1 cellular context compared by ENCODE assay signal in the genomic region with DNA sequence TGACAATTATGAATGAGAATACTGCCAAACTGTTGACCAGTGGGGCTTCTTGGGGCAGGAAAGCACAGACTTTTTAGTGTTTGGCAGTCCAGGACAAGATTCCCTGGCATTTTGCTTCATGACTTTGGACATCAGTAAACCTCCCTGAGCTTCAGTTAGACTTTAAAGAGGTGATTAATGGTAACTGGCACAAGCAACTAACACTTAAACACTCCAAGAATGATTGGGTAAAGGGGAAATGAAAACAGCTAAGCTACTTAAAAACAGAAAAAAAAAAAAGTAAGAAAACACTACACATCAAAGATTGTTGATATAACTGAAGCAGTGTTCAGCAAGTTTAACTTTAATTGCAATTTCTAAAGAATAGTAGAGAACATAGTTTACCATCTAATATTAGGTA.
TF ChIP-seq lines count a peak whose summit lies in the region.

No MANE protein-coding gene starts in this region.

TF ChIP-seq in GM23338, 12 proteins besides CTCF, POLR2A, EP300 and RAD21 (continued from another document):
- TF ChIP-seq, protein P1, sequence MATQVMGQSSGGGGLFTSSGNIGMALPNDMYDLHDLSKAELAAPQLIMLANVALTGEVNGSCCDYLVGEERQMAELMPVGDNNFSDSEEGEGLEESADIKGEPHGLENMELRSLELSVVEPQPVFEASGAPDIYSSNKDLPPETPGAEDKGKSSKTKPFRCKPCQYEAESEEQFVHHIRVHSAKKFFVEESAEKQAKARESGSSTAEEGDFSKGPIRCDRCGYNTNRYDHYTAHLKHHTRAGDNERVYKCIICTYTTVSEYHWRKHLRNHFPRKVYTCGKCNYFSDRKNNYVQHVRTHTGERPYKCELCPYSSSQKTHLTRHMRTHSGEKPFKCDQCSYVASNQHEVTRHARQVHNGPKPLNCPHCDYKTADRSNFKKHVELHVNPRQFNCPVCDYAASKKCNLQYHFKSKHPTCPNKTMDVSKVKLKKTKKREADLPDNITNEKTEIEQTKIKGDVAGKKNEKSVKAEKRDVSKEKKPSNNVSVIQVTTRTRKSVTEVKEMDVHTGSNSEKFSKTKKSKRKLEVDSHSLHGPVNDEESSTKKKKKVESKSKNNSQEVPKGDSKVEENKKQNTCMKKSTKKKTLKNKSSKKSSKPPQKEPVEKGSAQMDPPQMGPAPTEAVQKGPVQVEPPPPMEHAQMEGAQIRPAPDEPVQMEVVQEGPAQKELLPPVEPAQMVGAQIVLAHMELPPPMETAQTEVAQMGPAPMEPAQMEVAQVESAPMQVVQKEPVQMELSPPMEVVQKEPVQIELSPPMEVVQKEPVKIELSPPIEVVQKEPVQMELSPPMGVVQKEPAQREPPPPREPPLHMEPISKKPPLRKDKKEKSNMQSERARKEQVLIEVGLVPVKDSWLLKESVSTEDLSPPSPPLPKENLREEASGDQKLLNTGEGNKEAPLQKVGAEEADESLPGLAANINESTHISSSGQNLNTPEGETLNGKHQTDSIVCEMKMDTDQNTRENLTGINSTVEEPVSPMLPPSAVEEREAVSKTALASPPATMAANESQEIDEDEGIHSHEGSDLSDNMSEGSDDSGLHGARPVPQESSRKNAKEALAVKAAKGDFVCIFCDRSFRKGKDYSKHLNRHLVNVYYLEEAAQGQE (IDR thresholded peaks at IDR 0.05; ENCODE audit: unreplicated experiment): no peak
- TF ChIP-seq, protein P2, sequence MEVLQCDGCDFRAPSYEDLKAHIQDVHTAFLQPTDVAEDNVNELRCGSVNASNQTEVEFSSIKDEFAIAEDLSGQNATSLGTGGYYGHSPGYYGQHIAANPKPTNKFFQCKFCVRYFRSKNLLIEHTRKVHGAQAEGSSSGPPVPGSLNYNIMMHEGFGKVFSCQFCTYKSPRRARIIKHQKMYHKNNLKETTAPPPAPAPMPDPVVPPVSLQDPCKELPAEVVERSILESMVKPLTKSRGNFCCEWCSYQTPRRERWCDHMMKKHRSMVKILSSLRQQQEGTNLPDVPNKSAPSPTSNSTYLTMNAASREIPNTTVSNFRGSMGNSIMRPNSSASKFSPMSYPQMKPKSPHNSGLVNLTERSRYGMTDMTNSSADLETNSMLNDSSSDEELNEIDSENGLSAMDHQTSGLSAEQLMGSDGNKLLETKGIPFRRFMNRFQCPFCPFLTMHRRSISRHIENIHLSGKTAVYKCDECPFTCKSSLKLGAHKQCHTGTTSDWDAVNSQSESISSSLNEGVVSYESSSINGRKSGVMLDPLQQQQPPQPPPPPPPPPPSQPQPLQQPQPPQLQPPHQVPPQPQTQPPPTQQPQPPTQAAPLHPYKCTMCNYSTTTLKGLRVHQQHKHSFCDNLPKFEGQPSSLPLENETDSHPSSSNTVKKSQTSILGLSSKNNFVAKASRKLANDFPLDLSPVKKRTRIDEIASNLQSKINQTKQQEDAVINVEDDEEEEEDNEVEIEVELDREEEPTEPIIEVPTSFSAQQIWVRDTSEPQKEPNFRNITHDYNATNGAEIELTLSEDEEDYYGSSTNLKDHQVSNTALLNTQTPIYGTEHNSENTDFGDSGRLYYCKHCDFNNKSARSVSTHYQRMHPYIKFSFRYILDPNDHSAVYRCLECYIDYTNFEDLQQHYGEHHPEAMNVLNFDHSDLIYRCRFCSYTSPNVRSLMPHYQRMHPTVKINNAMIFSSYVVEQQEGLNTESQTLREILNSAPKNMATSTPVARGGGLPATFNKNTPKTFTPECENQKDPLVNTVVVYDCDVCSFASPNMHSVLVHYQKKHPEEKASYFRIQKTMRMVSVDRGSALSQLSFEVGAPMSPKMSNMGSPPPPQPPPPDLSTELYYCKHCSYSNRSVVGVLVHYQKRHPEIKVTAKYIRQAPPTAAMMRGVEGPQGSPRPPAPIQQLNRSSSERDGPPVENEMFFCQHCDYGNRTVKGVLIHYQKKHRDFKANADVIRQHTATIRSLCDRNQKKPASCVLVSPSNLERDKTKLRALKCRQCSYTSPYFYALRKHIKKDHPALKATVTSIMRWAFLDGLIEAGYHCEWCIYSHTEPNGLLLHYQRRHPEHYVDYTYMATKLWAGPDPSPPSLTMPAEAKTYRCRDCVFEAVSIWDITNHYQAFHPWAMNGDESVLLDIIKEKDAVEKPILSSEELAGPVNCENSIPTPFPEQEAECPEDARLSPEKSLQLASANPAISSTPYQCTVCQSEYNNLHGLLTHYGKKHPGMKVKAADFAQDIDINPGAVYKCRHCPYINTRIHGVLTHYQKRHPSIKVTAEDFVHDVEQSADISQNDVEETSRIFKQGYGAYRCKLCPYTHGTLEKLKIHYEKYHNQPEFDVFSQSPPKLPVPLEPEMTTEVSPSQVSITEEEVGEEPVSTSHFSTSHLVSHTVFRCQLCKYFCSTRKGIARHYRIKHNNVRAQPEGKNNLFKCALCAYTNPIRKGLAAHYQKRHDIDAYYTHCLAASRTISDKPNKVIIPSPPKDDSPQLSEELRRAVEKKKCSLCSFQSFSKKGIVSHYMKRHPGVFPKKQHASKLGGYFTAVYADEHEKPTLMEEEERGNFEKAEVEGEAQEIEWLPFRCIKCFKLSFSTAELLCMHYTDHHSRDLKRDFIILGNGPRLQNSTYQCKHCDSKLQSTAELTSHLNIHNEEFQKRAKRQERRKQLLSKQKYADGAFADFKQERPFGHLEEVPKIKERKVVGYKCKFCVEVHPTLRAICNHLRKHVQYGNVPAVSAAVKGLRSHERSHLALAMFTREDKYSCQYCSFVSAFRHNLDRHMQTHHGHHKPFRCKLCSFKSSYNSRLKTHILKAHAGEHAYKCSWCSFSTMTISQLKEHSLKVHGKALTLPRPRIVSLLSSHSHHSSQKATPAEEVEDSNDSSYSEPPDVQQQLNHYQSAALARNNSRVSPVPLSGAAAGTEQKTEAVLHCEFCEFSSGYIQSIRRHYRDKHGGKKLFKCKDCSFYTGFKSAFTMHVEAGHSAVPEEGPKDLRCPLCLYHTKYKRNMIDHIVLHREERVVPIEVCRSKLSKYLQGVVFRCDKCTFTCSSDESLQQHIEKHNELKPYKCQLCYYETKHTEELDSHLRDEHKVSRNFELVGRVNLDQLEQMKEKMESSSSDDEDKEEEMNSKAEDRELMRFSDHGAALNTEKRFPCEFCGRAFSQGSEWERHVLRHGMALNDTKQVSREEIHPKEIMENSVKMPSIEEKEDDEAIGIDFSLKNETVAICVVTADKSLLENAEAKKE (CRISPR knock-in tag; IDR thresholded peaks at IDR 0.05): no peak
- TF ChIP-seq STAT1 (IDR thresholded peaks at IDR 0.05; ENCODE audit: unreplicated experiment): no peak
- TF ChIP-seq, protein P3, sequence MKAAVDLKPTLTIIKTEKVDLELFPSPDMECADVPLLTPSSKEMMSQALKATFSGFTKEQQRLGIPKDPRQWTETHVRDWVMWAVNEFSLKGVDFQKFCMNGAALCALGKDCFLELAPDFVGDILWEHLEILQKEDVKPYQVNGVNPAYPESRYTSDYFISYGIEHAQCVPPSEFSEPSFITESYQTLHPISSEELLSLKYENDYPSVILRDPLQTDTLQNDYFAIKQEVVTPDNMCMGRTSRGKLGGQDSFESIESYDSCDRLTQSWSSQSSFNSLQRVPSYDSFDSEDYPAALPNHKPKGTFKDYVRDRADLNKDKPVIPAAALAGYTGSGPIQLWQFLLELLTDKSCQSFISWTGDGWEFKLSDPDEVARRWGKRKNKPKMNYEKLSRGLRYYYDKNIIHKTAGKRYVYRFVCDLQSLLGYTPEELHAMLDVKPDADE (IDR thresholded peaks at IDR 0.05): no peak
- no peak for TF ChIP-seq EZH2phosphoT487 (IDR thresholded peaks at IDR 0.05; ENCODE audit: unreplicated experiment)
- TF ChIP-seq ZNF331 (CRISPR knock-in tag; IDR thresholded peaks at IDR 0.05; ENCODE audit: low read depth): no peak
- no peak for TF ChIP-seq POLR2AphosphoS5 (IDR thresholded peaks at IDR 0.05; ENCODE audit: low read depth)
- TF ChIP-seq EZH2 (IDR thresholded peaks at IDR 0.05; ENCODE audit: low read depth, unreplicated experiment): no peak
- no peak for TF ChIP-seq ZNF114 (CRISPR knock-in tag; IDR thresholded peaks at IDR 0.05)
- no peak for TF ChIP-seq CREB1 (CRISPR knock-in tag; IDR thresholded peaks at IDR 0.05; ENCODE audit: low read depth)
TF ChIP-seq in GM23338: peak in this region for 0.
